ENCODE assay signal across 19 cellular contexts in the genomic region with DNA sequence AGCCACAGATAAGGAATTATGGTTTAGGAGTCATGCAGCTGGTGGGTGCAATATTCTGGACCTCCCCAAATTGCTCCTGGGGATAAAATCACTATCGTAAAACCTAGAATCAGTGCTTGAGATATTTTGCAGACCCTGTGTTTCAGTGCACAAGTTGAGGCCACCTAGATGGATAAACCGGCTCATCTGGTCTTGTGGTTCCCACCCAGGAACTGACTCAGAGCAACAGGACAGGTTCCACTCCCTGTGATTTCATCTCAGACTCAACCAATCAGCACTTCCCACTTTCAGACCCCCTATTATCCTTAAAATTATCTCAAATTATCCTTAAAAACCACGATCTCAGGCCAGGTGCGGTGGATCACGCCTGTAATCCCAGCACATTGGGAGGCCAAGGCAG.
"Had no signal": no experiment of that assay in that cellular context is flagged by ENCODE, and none has a peak within 500 bp of the region (broad histone marks: within the 10 kb centered on the region; RNA-seq: fewer than 3 reads in every experiment).

No MANE protein-coding gene starts in this region.

- H3K9me3 Mint-ChIP-seq: activated CD4-positive, alpha-beta memory T cell treated with anti-CD3 and anti-CD28 coated beads, Interleukin-2, amount 10 ng/mL, durations not matched to agents 7 days and 5 days; immature natural killer cell; stimulated activated memory B cell treated with anti-CD40 and anti-IgM and Interleukin-4, amounts not matched to agents 10 μg/mL and 1 μg/mL and 100 μg/mL, for 72 hours had no signal

- H3K27me3 ChIP-seq: brain microvascular endothelial cell, pancreas, right lobe of liver, thyroid gland had no signal

- DNase-seq: activated CD4-positive, alpha-beta memory T cell treated with anti-CD3 and anti-CD28 coated beads, Interleukin-2, amount 10 ng/mL, durations not matched to agents 7 days and 5 days; activated CD4-positive, alpha-beta T cell treated with anti-CD3 and anti-CD28 coated beads for 48 hours; activated CD4-positive, CD25-positive, alpha-beta regulatory T cell; activated naive CD4-positive, alpha-beta T cell treated with anti-CD3 and anti-CD28 coated beads, Interleukin-2, amount 50 U/mL, for 16 hours; activated T-cell treated with anti-CD3 and anti-CD28 coated beads, Interleukin-2, amount 50 U/mL, for 1 hour; aorta; brain microvascular endothelial cell; cortex of kidney; immature natural killer cell; left cardiac atrium; mesendoderm; naive thymus-derived CD8-positive, alpha-beta T cell; pancreas; right lobe of liver; stimulated activated CD4-positive, alpha-beta T cell treated with anti-CD3 and anti-CD28 coated beads, Interleukin-4, amount 100 ng/mL, for 4 hours; T-helper 9 cell; thyroid gland had no signal

- H3K27ac Mint-ChIP-seq: activated CD4-positive, alpha-beta memory T cell treated with anti-CD3 and anti-CD28 coated beads, Interleukin-2, amount 10 ng/mL, durations not matched to agents 7 days and 5 days; immature natural killer cell; stimulated activated memory B cell treated with anti-CD40 and anti-IgM and Interleukin-4, amounts not matched to agents 10 μg/mL and 1 μg/mL and 100 μg/mL, for 72 hours had no signal

- H3K27ac ChIP-seq: brain microvascular endothelial cell, pancreas, right lobe of liver, thyroid gland had no signal

- H3K4me1 ChIP-seq: right lobe of liver had no signal

- H3K36me3 ChIP-seq: brain microvascular endothelial cell, pancreas, right lobe of liver, thyroid gland had no signal

- ATAC-seq: left cardiac atrium; naive thymus-derived CD8-positive, alpha-beta T cell; pancreas; right lobe of liver; stimulated activated memory B cell treated with anti-CD40 and anti-IgM and Interleukin-4, amounts not matched to agents 10 μg/mL and 1 μg/mL and 100 μg/mL, for 72 hours had no signal

- H3K4me3 Mint-ChIP-seq: activated CD4-positive, alpha-beta memory T cell treated with anti-CD3 and anti-CD28 coated beads, Interleukin-2, amount 10 ng/mL, durations not matched to agents 7 days and 5 days; immature natural killer cell; naive thymus-derived CD8-positive, alpha-beta T cell; stimulated activated memory B cell treated with anti-CD40 and anti-IgM and Interleukin-4, amounts not matched to agents 10 μg/mL and 1 μg/mL and 100 μg/mL, for 72 hours had no signal

- FAIRE-seq: frontal cortex, pancreas had no signal

- H3K4me3 ChIP-seq: pancreas, right lobe of liver, thyroid gland had no signal

- H3K9me3 ChIP-seq: pancreas, right lobe of liver, thyroid gland had no signal

- H3K27me3 Mint-ChIP-seq: activated CD4-positive, alpha-beta memory T cell treated with anti-CD3 and anti-CD28 coated beads, Interleukin-2, amount 10 ng/mL, durations not matched to agents 7 days and 5 days; naive thymus-derived CD8-positive, alpha-beta T cell; stimulated activated memory B cell treated with anti-CD40 and anti-IgM and Interleukin-4, amounts not matched to agents 10 μg/mL and 1 μg/mL and 100 μg/mL, for 72 hours had no signal

- H3K36me3 Mint-ChIP-seq: immature natural killer cell; naive thymus-derived CD8-positive, alpha-beta T cell; stimulated activated memory B cell treated with anti-CD40 and anti-IgM and Interleukin-4, amounts not matched to agents 10 μg/mL and 1 μg/mL and 100 μg/mL, for 72 hours had no signal
